ENCODE assay signal across 8 cellular contexts in the genomic region with DNA sequence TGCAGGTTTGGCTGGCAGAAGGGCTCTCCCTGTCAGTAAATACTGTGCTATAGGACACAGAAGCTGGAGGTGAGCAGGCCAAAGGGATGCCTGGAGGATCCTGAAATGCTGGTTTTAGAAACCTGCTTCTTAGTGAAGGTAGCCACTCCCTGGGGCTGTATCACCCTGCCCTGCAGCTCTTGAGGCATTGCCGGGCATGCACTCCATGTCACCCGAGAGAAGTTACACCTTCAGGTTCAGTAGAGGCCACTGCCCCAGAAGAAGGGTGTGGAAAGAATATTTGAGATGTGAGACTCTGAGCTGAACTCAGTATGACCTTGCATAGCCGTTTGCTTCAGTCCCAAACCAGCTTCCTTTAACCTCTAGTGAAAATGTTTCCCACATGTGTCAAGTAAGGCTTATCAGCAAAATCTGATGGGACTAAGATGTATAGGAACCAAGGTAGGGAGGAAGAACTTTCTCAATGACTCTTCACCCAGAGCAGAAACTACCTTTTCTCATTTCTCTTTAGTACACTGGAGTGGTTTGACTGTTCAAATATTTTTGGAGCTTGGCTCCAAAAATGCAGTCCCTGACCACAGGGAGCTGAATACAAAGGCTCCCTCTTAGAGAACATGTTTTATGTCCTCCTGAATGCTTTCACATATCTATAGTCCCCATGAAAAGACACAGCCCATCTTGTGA.
DNase-seq lines count a peak whose midpoint lies in the region; ATAC-seq and TF ChIP-seq lines count a peak whose summit lies in the region.

No MANE protein-coding gene starts in this region.

- H3K4me1 ChIP-seq in Loucy (ENCODE audit: insufficient read depth, low read length, poor library complexity, severe bottlenecking), result peaks cover 30% of the 10 kb centered on the region
- H3K4me1 ChIP-seq in mucosa of descending colon (ENCODE audit: low read depth), result peaks cover 8% of the 10 kb centered on the region
- H3K4me1 ChIP-seq in body of pancreas, result no peaks in the 10 kb centered on the region

- H3K9me3 ChIP-seq in Loucy (ENCODE audit: insufficient read depth, low read depth, low read length) (peaks cover 7% of the 10 kb centered on the region; the same call in 1 of the 2 replicates), mucosa of descending colon (peaks cover 14% of the 10 kb centered on the region), body of pancreas (peaks cover 0 to 4% (median 0%) of the 10 kb centered on the region in 3 donors)

- no peak overlapping the region for H3K27ac ChIP-seq in body of pancreas

- H3K36me3 ChIP-seq in Loucy (ENCODE audit: insufficient read depth, low read length) (no peaks in the 10 kb centered on the region), mucosa of descending colon (ENCODE audit: low read depth) (no peaks in the 10 kb centered on the region), body of pancreas (replicated peaks in 1 of 2; ENCODE audit: insufficient read depth in 1 of 2, low read depth in 2 of 2) (no peaks in the 10 kb centered on the region)

- H3K9me2 ChIP-seq in Loucy (replicated peaks; ENCODE audit: low read depth, low read length), result no peaks in the 10 kb centered on the region

- H3K4me3 ChIP-seq in GM12865 (ENCODE audit: low read depth, low read length), result no peak overlapping the region
- no peak overlapping the region for H3K4me3 ChIP-seq in Loucy (ENCODE audit: low read length, poor library complexity, severe bottlenecking)
- H3K4me3 ChIP-seq in mucosa of descending colon, result no peak overlapping the region
- no peak overlapping the region for H3K4me3 ChIP-seq in body of pancreas

- H4K20me1 ChIP-seq in Loucy (ENCODE audit: insufficient read depth, low read length, poor library complexity, severe bottlenecking), result no peaks in the 10 kb centered on the region

- no peak overlapping the region for H3K9ac ChIP-seq in Loucy (ENCODE audit: low read depth, low read length, poor library complexity, severe bottlenecking)

- H3K4me2 ChIP-seq in Loucy (ENCODE audit: low read depth, low read length, poor library complexity, severe bottlenecking), result peak overlapping the region; percentile 9

- no peaks in the 10 kb centered on the region for H3K27me3 ChIP-seq in Loucy (ENCODE audit: insufficient read depth, low read length, poor library complexity, severe bottlenecking)
- H3K27me3 ChIP-seq in body of pancreas, result no peaks in the 10 kb centered on the region

- 72 to 77% methylated on average over 3 of the region's 3 CpGs for WGBS in body of pancreas, 2 donors

- no peaks in the 10 kb centered on the region for H3K79me2 ChIP-seq in Loucy (ENCODE audit: insufficient read depth, low read length)

- ATAC-seq in GM21447 (IDR thresholded peaks at IDR 0.05; ENCODE audit: unreplicated experiment) (peak; percentile 41), mucosa of descending colon (peak; percentile 31), body of pancreas (no peak)

- TF ChIP-seq POLR2A in erythroblast (IDR thresholded peaks at IDR 0.05; ENCODE audit: low read length) (no peak), body of pancreas (IDR thresholded peaks at IDR 0.05) (no peak)

- DNase-seq in GM12865 (ENCODE audit: low read depth) (peak; percentile 59), mucosa of descending colon (no peak), erythroblast (lab: John Stamatoyannopoulos, UW) (no peak), NCI-H69 (lab: John Stamatoyannopoulos, UW) (no peak), body of pancreas (no peak), cerebellar cortex (ENCODE audit: low spot score) (no peak)

- TF ChIP-seq CTCF in GM12865 (IDR thresholded peaks at IDR 0.05; ENCODE audit: insufficient read depth, low read depth, low read length, missing control alignments) (no peak), Loucy (conservative IDR thresholded peaks at IDR 0.05; ENCODE audit: low read length) (no peak), mucosa of descending colon (IDR thresholded peaks at IDR 0.05) (no peak), body of pancreas (IDR thresholded peaks at IDR 0.05) (no peak)

- H3F3A ChIP-seq in Loucy (ENCODE audit: low read depth), result no peaks in the 10 kb centered on the region

- intact Hi-C loops in mucosa of descending colon (cut with DNase I, micrococcal nuclease) (no loop called here), body of pancreas (cut with DNase I) (no loop called here)

- peak overlapping the region; percentile 5 for H2AFZ ChIP-seq in Loucy (ENCODE audit: low read length)
